ENCODE assay signal across 1 cellular context in genomic region chr17:28737770-28738679, GRCh38.
TF ChIP-seq lines count a peak whose summit lies in the region.

No MANE protein-coding gene starts in this region.

TF ChIP-seq in H1, 55 proteins besides CTCF, POLR2A, EP300 and RAD21:
- TF ChIP-seq SIX5 (IDR thresholded peaks at IDR 0.05; ENCODE audit: low read depth, low read length), result no peak
- TF ChIP-seq CHD7 (IDR thresholded peaks at IDR 0.05; ENCODE audit: insufficient replicate concordance, low read length), result no peak
- no peak for TF ChIP-seq JUND (IDR thresholded peaks at IDR 0.05; ENCODE audit: low read length)
- TF ChIP-seq BRCA1 (IDR thresholded peaks at IDR 0.05; ENCODE audit: low read depth, low read length), result no peak
- TF ChIP-seq BACH1 (IDR thresholded peaks at IDR 0.05; ENCODE audit: low read length), result no peak
- no peak for TF ChIP-seq NANOG (IDR thresholded peaks at IDR 0.05; ENCODE audit: insufficient read depth, low read depth, low read length, poor library complexity, severe bottlenecking)
- TF ChIP-seq ASH2L (IDR thresholded peaks at IDR 0.05; ENCODE audit: low read length), result no peak
- TF ChIP-seq CBX5 (IDR thresholded peaks at IDR 0.05; ENCODE audit: low read depth, low read length), result no peak
- TF ChIP-seq CBX8 (IDR thresholded peaks at IDR 0.05; ENCODE audit: borderline replicate concordance, low read depth, low read length), result no peak
TF ChIP-seq in H1: peak in this region for 0.
